Comparison of ENCODE assay signal across 9 cellular contexts in the genomic region with DNA sequence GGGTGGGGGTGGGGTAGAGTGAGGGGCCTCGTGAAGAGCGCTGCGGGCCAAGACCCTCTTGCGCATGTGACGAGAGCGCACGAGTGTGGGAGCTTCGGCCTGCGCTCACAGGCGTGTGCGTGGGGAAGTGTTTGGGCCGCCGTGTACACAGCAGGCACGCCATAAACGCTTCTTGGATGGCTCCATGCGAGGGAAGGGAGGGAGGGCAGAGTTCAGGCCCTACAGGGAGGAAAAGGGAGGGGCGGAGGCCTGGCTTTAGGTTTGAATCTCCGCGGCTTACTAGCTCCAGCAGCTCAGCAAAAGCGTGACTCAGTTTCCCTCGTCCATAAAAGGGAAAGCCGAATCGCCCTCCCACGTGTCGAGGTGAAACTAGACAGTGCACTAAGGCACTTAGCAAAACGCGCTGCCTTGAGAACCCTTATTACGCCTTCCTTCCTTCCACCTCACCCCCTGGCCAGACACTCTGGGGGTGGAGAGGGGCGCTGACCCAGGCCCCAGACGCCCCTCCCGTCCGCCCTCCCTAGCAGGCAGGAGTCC. TPM values are rescaled to one million over a fixed set of nuclear protein-coding genes. Genes with fewer than 3 reads are reported as not detected.
DNase-seq lines count a peak whose midpoint lies in the region; ATAC-seq and TF ChIP-seq lines count a peak whose summit lies in the region.
"Had no signal": no experiment of that assay in that cellular context is flagged by ENCODE, and none has a peak within 500 bp of the region (broad histone marks: within the 10 kb centered on the region; RNA-seq: fewer than 3 reads in every experiment).

No MANE protein-coding gene starts in this region.

- H3K36me3 ChIP-seq in colonic mucosa (no peaks in the 10 kb centered on the region), lower lobe of right lung (no peaks in the 10 kb centered on the region), suprapubic skin (no peaks in the 10 kb centered on the region)
- H3K36me3 ChIP-seq: MG63 had no signal

- H3K36me3 Mint-ChIP-seq in activated CD4-positive, alpha-beta T cell treated with anti-CD3 and anti-CD28 coated beads for 36 hours (ENCODE audit: low read depth) = no peaks in the 10 kb centered on the region

- TF ChIP-seq CTCF in colonic mucosa (IDR thresholded peaks at IDR 0.05) (no peak), lower lobe of right lung (IDR thresholded peaks at IDR 0.05) (no peak), suprapubic skin (IDR thresholded peaks at IDR 0.05) (no peak)

- H3K4me1 ChIP-seq in colonic mucosa = peaks cover 26% of the 10 kb centered on the region
- H3K4me1 ChIP-seq in lower lobe of right lung = peaks cover 42% of the 10 kb centered on the region
- H3K4me1 ChIP-seq in suprapubic skin = peaks cover 46% of the 10 kb centered on the region

- H3K4me3 ChIP-seq in colonic mucosa = peak overlapping the region; percentile 39
- peak overlapping the region; percentile 50 for H3K4me3 ChIP-seq in lower lobe of right lung
- peak overlapping the region; percentile 52 for H3K4me3 ChIP-seq in suprapubic skin
- H3K4me3 ChIP-seq: MG63 had no signal

- peak overlapping the region; percentile 71 to 87 for H3K9ac ChIP-seq in colonic mucosa (ENCODE audit: low read depth in 2 of 2, low read length in 2 of 2)

- H3K27me3 ChIP-seq in colonic mucosa = peaks cover 4% of the 10 kb centered on the region
- peaks cover 11% of the 10 kb centered on the region for H3K27me3 ChIP-seq in lower lobe of right lung (ENCODE audit: low read depth)
- H3K27me3 ChIP-seq in suprapubic skin = no peaks in the 10 kb centered on the region
- H3K27me3 ChIP-seq: MG63 had no signal

- H3K27ac Mint-ChIP-seq in activated CD4-positive, alpha-beta T cell treated with anti-CD3 and anti-CD28 coated beads for 36 hours = no peak overlapping the region

- no peak for TF ChIP-seq EP300 in suprapubic skin (IDR thresholded peaks at IDR 0.05)

- intact Hi-C loops in activated CD4-positive, alpha-beta T cell treated with anti-CD3 and anti-CD28 coated beads for 36 hours (cut with DNase I, micrococcal nuclease) = no loop called here
- intact Hi-C loops in colonic mucosa (cut with DNase I) (no loop called here), lower lobe of right lung (cut with DNase I) (no loop called here)

- peaks cover 37% of the 10 kb centered on the region for H3K27me3 Mint-ChIP-seq in activated CD4-positive, alpha-beta T cell treated with anti-CD3 and anti-CD28 coated beads for 36 hours

- ATAC-seq in activated CD4-positive, alpha-beta T cell treated with anti-CD3 and anti-CD28 coated beads for 36 hours = peak; percentile 37
- ATAC-seq in lower lobe of right lung (peak in 1 of 2 donors; percentile 8), GM18867 (IDR thresholded peaks at IDR 0.05; ENCODE audit: unreplicated experiment) (no peak)

- under 1% methylated on average over 18 of the region's 32 CpGs for WGBS in suprapubic skin

- H3K4me1 Mint-ChIP-seq in activated CD4-positive, alpha-beta T cell treated with anti-CD3 and anti-CD28 coated beads for 36 hours = peaks cover 13% of the 10 kb centered on the region

- H3K27ac ChIP-seq in colonic mucosa = peak overlapping the region; percentile 45
- H3K27ac ChIP-seq in lower lobe of right lung = peak overlapping the region; percentile 64
- peak overlapping the region; percentile 61 for H3K27ac ChIP-seq in suprapubic skin

- CTCF ChIA-PET in activated CD4-positive, alpha-beta T cell treated with anti-CD3 and anti-CD28 coated beads for 36 hours (lab: Charles Lee) = no interaction called here

- peaks cover 5% of the 10 kb centered on the region for H3K9me3 Mint-ChIP-seq in activated CD4-positive, alpha-beta T cell treated with anti-CD3 and anti-CD28 coated beads for 36 hours (ENCODE audit: low read depth)

- no peak for TF ChIP-seq POLR2A in suprapubic skin (IDR thresholded peaks at IDR 0.05)

- no peak overlapping the region for H3K4me3 Mint-ChIP-seq in activated CD4-positive, alpha-beta T cell treated with anti-CD3 and anti-CD28 coated beads for 36 hours

- no peaks in the 10 kb centered on the region for H3K9me3 ChIP-seq in colonic mucosa
- H3K9me3 ChIP-seq in lower lobe of right lung = peaks cover 2% of the 10 kb centered on the region
- no peaks in the 10 kb centered on the region for H3K9me3 ChIP-seq in suprapubic skin
- H3K9me3 ChIP-seq: MG63 had no signal

- DNase-seq in activated CD4-positive, alpha-beta T cell treated with anti-CD3 and anti-CD28 coated beads for 36 hours = peak; percentile 15
- no peak for DNase-seq in activated CD4-positive, alpha-beta T cell treated with anti-CD3 and anti-CD28 coated beads, Interleukin-2, amount 50 U/mL, for 4 hours
- DNase-seq in colonic mucosa (peak; percentile 77), lower lobe of right lung (no peak), suprapubic skin (ENCODE audit: low spot score in 2 of 2) (no peak), HuH-7.5 (ENCODE audit: low spot score) (no peak)
- DNase-seq in stimulated activated CD4-positive, alpha-beta T cell treated with anti-CD3 and anti-CD28 coated beads, Interleukin-1b, Interleukin-23, amount 100 ng/mL, for 48 hours = no peak
- DNase-seq: MG63 had no signal

- POLR2A ChIA-PET in activated CD4-positive, alpha-beta T cell treated with anti-CD3 and anti-CD28 coated beads for 36 hours (lab: Charles Lee) = no interaction called here

RNA-seq across cellular contexts. Expression of gene GADD45B, which starts 12.5 kb away (rescaled TPM):
- total RNA-seq in activated CD4-positive, alpha-beta T cell treated with anti-CD3 and anti-CD28 coated beads for 36 hours = 10 to 100 TPM; 57.7 to 71.2 TPM
- total RNA-seq in colonic mucosa = 10 to 100 TPM; 17.5 to 21.6 TPM
- 89.9 TPM for total RNA-seq in lower lobe of right lung
- 100 to 1,000 TPM in 1 of 4 donors, 10 to 100 TPM in 3; 52.5 to 134 (median 68.7) TPM for total RNA-seq in suprapubic skin

RNA-seq across cellular contexts. Expression of gene LMNB2, which starts 31.7 kb away (rescaled TPM):
- 10 to 100 TPM; 91.0 to 93.9 TPM for total RNA-seq in activated CD4-positive, alpha-beta T cell treated with anti-CD3 and anti-CD28 coated beads for 36 hours
- total RNA-seq in colonic mucosa (100 to 1,000 TPM in 1 of 2 donors, 10 to 100 TPM in 1; 35.6 to 186 TPM), lower lobe of right lung (20.9 TPM), suprapubic skin (10 to 100 TPM; 17.1 to 26.8 (median 24.7) TPM)

Comparison
In these comparisons a context has a peak if more than half of its experiments do, and no peak if none do; other contexts are left out.
1. DNase-seq: peak in activated CD4-positive, alpha-beta T cell treated with anti-CD3 and anti-CD28 coated beads for 36 hours (single experiment) and colonic mucosa (single experiment); none in activated CD4-positive, alpha-beta T cell treated with anti-CD3 and anti-CD28 coated beads, Interleukin-2, amount 50 U/mL, for 4 hours (0 of 2), lower lobe of right lung (single experiment), suprapubic skin (0 of 2), HuH-7.5 (single experiment) and stimulated activated CD4-positive, alpha-beta T cell treated with anti-CD3 and anti-CD28 coated beads, Interleukin-1b, Interleukin-23, amount 100 ng/mL, for 48 hours (single experiment).
2. Peak in every context shown above with its lines, with median percentiles within 50 percentile points of each other: H3K27ac ChIP-seq and H3K4me3 ChIP-seq.